In the genomic region with DNA sequence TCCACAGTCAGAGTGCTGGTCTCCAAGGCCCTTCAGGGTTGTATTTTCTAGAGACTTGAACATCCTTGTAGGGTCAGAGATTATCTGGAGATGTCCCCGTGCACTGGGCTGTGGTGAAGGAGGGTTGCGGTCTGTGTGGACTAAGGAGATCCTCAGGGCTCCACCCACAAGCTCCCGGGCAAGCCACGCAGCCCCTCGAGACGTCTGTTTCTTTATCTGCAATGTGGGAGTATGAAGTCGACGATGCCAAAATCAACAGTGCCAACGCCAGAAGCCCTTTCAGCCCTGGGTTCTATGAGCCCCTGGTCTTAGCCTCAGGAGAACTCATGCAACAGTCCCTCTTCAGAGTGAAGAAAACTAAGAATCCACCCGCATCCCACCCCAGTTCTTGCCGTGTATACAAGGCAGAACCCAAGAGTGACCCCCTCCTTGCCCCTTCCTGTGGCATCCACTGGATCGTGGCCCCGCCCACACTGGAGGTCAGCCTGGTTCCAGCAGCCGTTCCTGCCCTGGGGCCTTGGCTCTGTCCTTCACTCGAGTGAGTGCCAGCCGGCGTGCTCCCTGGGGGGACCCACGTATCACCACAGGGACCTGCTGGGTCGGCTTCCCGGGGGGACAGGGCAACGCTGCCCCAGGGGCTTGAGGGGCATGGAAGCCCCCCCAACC, we compare ENCODE assay signal across 27 cellular contexts. TPM values are rescaled to one million over a fixed set of nuclear protein-coding genes. Genes with fewer than 3 reads are reported as not detected.
"Had no signal": no experiment of that assay in that cellular context is flagged by ENCODE, and none has a peak within 500 bp of the region (broad histone marks: within the 10 kb centered on the region; RNA-seq: fewer than 3 reads in every experiment).

No MANE protein-coding gene starts in this region.

- H3K4me3 ChIP-seq: ascending aorta, coronary artery, dorsolateral prefrontal cortex, gastrocnemius medialis, left ventricle myocardium inferior, neural progenitor cell, right lobe of liver, thoracic aorta, vagina had no signal

- H3K27ac ChIP-seq: ascending aorta, coronary artery, dorsolateral prefrontal cortex, gastrocnemius medialis, left ventricle myocardium inferior, neural progenitor cell, right lobe of liver, thoracic aorta, vagina had no signal

- ATAC-seq: activated CD4-positive, alpha-beta T cell treated with anti-CD3 and anti-CD28 coated beads for 36 hours; gastrocnemius medialis; naive thymus-derived CD4-positive, alpha-beta T cell; right lobe of liver; stimulated activated naive CD8-positive, alpha-beta T cell treated with anti-CD3 and anti-CD28 coated beads, Interleukin-15, Interleukin-2, amounts not matched to agents 100 U/mL and 50 U/mL, for 24 hours had no signal

- H3K9ac ChIP-seq: neural progenitor cell had no signal

- H3K4me2 ChIP-seq: neural progenitor cell had no signal

- H3K4me1 ChIP-seq: ascending aorta, gastrocnemius medialis, left ventricle myocardium inferior, neural progenitor cell, vagina had no signal

- H2AFZ ChIP-seq: neural progenitor cell had no signal

- H3K27me3 ChIP-seq: ascending aorta, right lobe of liver, vagina had no signal

- DNase-seq: activated CD4-positive, alpha-beta T cell treated with anti-CD3 and anti-CD28 coated beads for 36 hours; activated CD4-positive, CD25-positive, alpha-beta regulatory T cell; activated effector memory CD4-positive, alpha-beta T cell treated with Interleukin-2 at 50 U/mL for 16 hours; activated naive CD4-positive, alpha-beta T cell treated with anti-CD3 and anti-CD28 coated beads for 36 hours; activated naive CD8-positive, alpha-beta T cell treated with anti-CD3 and anti-CD28 coated beads for 36 hours; dorsolateral prefrontal cortex; effector memory CD4-positive, alpha-beta T cell; erythroblast; gastrocnemius medialis; glutamatergic neuron; left ventricle myocardium inferior; naive thymus-derived CD4-positive, alpha-beta T cell; stimulated activated CD4-positive, alpha-beta T cell treated with anti-CD3 and anti-CD28 coated beads, Interleukin-12 subunit alpha, Interleukin-12 subunit beta, amount 100 ng/mL, for 4 hours; stimulated activated CD4-positive, alpha-beta T cell treated with anti-CD3 and anti-CD28 coated beads, Interleukin-4, amount 100 ng/mL, for 1 hour; stimulated activated naive CD8-positive, alpha-beta T cell treated with anti-CD3 and anti-CD28 coated beads, Interleukin-15, Interleukin-2, amounts not matched to agents 100 U/mL and 50 U/mL, for 24 hours had no signal

- H3K36me3 ChIP-seq: ascending aorta, gastrocnemius medialis, left ventricle myocardium inferior, neural progenitor cell, right lobe of liver, thoracic aorta, vagina had no signal

- H3K9me3 ChIP-seq: ascending aorta, gastrocnemius medialis, left ventricle myocardium inferior, right lobe of liver, thoracic aorta, vagina had no signal

RNA-seq across cellular contexts. Expression of gene SHH, which starts 6.0 kb away (rescaled TPM):
- total RNA-seq: activated CD4-positive, alpha-beta T cell treated with anti-CD3 and anti-CD28 coated beads for 36 hours; activated naive CD4-positive, alpha-beta T cell treated with anti-CD3 and anti-CD28 coated beads for 36 hours; activated naive CD8-positive, alpha-beta T cell treated with anti-CD3 and anti-CD28 coated beads for 36 hours; cardiac septum; gastrocnemius medialis; left ventricle myocardium inferior; naive thymus-derived CD4-positive, alpha-beta T cell; omental fat pad; posterior vena cava; skeletal muscle tissue; subcutaneous adipose tissue; T-helper 1 cell treated with Interleukin-12 subunit alpha and Interleukin-12 subunit beta and Interleukin-4 antibody, amounts not matched to agents 30 ng/mL and 1 ng/mL, for 36 hours had no signal
- polyA plus RNA-seq: naive thymus-derived CD4-positive, alpha-beta T cell had no signal
